In genomic region chr12:42960087-42960527, GRCh38 we compare ENCODE assay signal across 19 cellular contexts.
DNase-seq lines count a peak whose midpoint lies in the region; ATAC-seq and TF ChIP-seq lines count a peak whose summit lies in the region.
"Had no signal": no experiment of that assay in that cellular context is flagged by ENCODE, and none has a peak within 500 bp of the region (broad histone marks: within the 10 kb centered on the region; RNA-seq: fewer than 3 reads in every experiment).

No MANE protein-coding gene starts in this region.

- H3K36me3 ChIP-seq in PC-9 (ENCODE audit: low read depth) = no peaks in the 10 kb centered on the region
- H3K36me3 ChIP-seq: colonic mucosa, esophagus squamous epithelium, heart right ventricle, transverse colon, WERI-Rb-1 had no signal

- H3K9me3 ChIP-seq in PC-9 (ENCODE audit: insufficient read depth, low read depth) = no peaks in the 10 kb centered on the region; the same call in 1 of the 2 replicates
- H3K9me3 ChIP-seq: colonic mucosa, esophagus squamous epithelium, heart right ventricle, transverse colon had no signal

- no peak for ATAC-seq in GM18505 (IDR thresholded peaks at IDR 0.05; ENCODE audit: unreplicated experiment)
- ATAC-seq: activated T-helper 17 cell treated with anti-CD3 and anti-CD28 coated beads, Interleukin-2, amount 50 U/mL, for 72 hours; GM12878; heart right ventricle had no signal

- TF ChIP-seq CTCF in PC-9 (conservative IDR thresholded peaks at IDR 0.05) = no peak

- H3K27ac ChIP-seq in PC-9 = peak overlapping the region; percentile 91
- H3K27ac ChIP-seq: colonic mucosa, heart right ventricle, transverse colon, WERI-Rb-1 had no signal

- no peak overlapping the region for H2AFZ ChIP-seq in PC-9

- intact Hi-C loops in PC-9 (cut with micrococcal nuclease; ENCODE audit: unreplicated experiment) = loop anchor here (2.0 to 5.0 kb wide), 5 partner anchors 169 to 475 kb away; no protein-coding TSS in a partner anchor

- BruUV-seq in PC-9 (replicated peaks; lab: Mats Ljungman, UMichigan) = no TSS peak

- H3K27me3 ChIP-seq in PC-9 (ENCODE audit: insufficient read depth, low read depth) = no peaks in the 10 kb centered on the region
- H3K27me3 ChIP-seq: colonic mucosa, esophagus squamous epithelium, heart right ventricle, transverse colon had no signal

- POLR2A ChIA-PET in PC-9 (lab: Charles Lee; ENCODE audit: unreplicated experiment) = no interaction called here

- TF ChIP-seq POLR2A in GM18505 (IDR thresholded peaks at IDR 0.05; ENCODE audit: borderline replicate concordance, extremely low read depth, insufficient read depth, insufficient read length) = no peak

- peak overlapping the region; percentile 48 for H3K4me2 ChIP-seq in PC-9

- H3K4me3 ChIP-seq in PC-9 = no peak overlapping the region
- H3K4me3 ChIP-seq: colonic mucosa, esophagus squamous epithelium, GM12878, heart right ventricle, transverse colon had no signal

- H3K4me1 ChIP-seq in PC-9 (replicated peaks; ENCODE audit: insufficient read depth) = peaks cover 38% of the 10 kb centered on the region
- H3K4me1 ChIP-seq: colonic mucosa, transverse colon had no signal

- H3F3A ChIP-seq in PC-9 (ENCODE audit: insufficient read depth, low read depth) = peaks cover 26% of the 10 kb centered on the region

- DNase-seq in NCI-H2171 treated with DMSO at 0.1 percent for 48 hours (lab: John Stamatoyannopoulos, UW) = peak; percentile 41
- no peak for DNase-seq in NCI-H2171 (lab: John Stamatoyannopoulos, UW)
- DNase-seq in PC-9 = peak; percentile 31 to 81
- DNase-seq in dermis blood vessel endothelial cell = peak; percentile 59
- peak; percentile 93 for DNase-seq in renal cortical epithelial cell (ENCODE audit: low read depth)
- no peak for DNase-seq in stimulated activated naive CD4-positive, alpha-beta T cell (lab: John Stamatoyannopoulos, UW)
- DNase-seq in NOMO-1 (lab: John Stamatoyannopoulos, UW; ENCODE audit: unreplicated experiment in 2 of 2) = no peak
- DNase-seq: CD4-positive, CD25-positive, alpha-beta regulatory T cell; colonic mucosa; esophagus squamous epithelium; heart right ventricle; kidney; NCI-H1092; small intestine; transverse colon; WERI-Rb-1 had no signal

- no peaks in the 10 kb centered on the region for H4K20me1 ChIP-seq in PC-9 (ENCODE audit: insufficient read depth)

- no peaks in the 10 kb centered on the region for H3K79me2 ChIP-seq in PC-9 (ENCODE audit: low read depth)

- H3K9me2 ChIP-seq in PC-9 (ENCODE audit: insufficient read depth) = no peaks in the 10 kb centered on the region

- CTCF ChIA-PET in PC-9 (lab: Charles Lee) = no interaction called here

Comparison
In these comparisons a context has a peak if more than half of its experiments do, and no peak if none do; other contexts are left out.
1. DNase-seq: peak in NCI-H2171 treated with DMSO at 0.1 percent for 48 hours (single experiment), PC-9 (2 of 2), dermis blood vessel endothelial cell (single experiment) and renal cortical epithelial cell (single experiment); none in NCI-H2171 (single experiment), stimulated activated naive CD4-positive, alpha-beta T cell (0 of 6) and NOMO-1 (0 of 2).